ENCODE assay signal across 1 cellular context in genomic region chr4:1296324-1297022, GRCh38.
TF ChIP-seq lines count a peak whose summit lies in the region.

No MANE protein-coding gene starts in this region.

TF ChIP-seq in HepG2, 621 proteins besides CTCF, POLR2A, EP300 and RAD21:
- no peak for TF ChIP-seq DDIT3 (CRISPR knock-in tag; IDR thresholded peaks at IDR 0.05)
- no peak for TF ChIP-seq ZNF335 (CRISPR knock-in tag; IDR thresholded peaks at IDR 0.05)
- TF ChIP-seq ELF4 (CRISPR knock-in tag; IDR thresholded peaks at IDR 0.05; ENCODE audit: borderline replicate concordance) = no peak
- TF ChIP-seq ZNF20 (CRISPR knock-in tag; IDR thresholded peaks at IDR 0.05) = no peak
- TF ChIP-seq FUBP1 (CRISPR knock-in tag; IDR thresholded peaks at IDR 0.05; ENCODE audit: borderline replicate concordance) = no peak
- TF ChIP-seq SPEN (CRISPR knock-in tag; IDR thresholded peaks at IDR 0.05; ENCODE audit: low read depth) = no peak
- 0 out of 2 replicates have a peak, but pooled peaks have one; percentile 1 for TF ChIP-seq HNRNPL (IDR thresholded peaks at IDR 0.05; ENCODE audit: low read depth, low read length)
- no peak for TF ChIP-seq FOXA1 (IDR thresholded peaks at IDR 0.05)
- TF ChIP-seq FOXA1 (CRISPR knock-in tag; IDR thresholded peaks at IDR 0.05) = no peak
